Comparison of ENCODE assay signal across 21 cellular contexts in the genomic region with DNA sequence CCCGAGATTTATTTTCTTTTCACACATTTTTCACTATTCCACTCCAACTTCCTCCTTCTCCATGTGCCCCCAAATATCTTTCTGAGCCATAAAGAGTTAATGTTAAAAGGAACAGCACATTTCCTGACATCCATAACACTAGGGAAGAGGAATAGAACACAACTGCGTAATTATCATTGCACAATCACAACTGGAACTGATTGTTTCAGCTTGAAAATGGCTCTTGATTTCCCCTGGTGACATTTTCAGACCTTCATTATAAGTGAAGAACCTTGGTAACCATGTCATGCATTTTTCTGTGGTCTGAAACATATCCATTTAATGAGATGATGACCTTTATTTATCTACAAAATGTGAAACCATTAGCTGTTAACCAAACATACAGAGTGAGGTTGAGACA.
"Had no signal": no experiment of that assay in that cellular context is flagged by ENCODE, and none has a peak within 500 bp of the region (broad histone marks: within the 10 kb centered on the region; RNA-seq: fewer than 3 reads in every experiment).

No MANE protein-coding gene starts in this region.

- H3K9me3 ChIP-seq: breast epithelium, heart right ventricle, left lung, neutrophil, tibial artery had no signal

- ATAC-seq: activated T-cell treated with anti-CD3 and anti-CD28 coated beads, Interleukin-2, amount 50 U/mL, for 72 hours; left lung; natural killer cell had no signal

- H3K36me3 Mint-ChIP-seq: activated naive CD8-positive, alpha-beta T cell treated with anti-CD3 and anti-CD28 coated beads for 36 hours; natural killer cell had no signal

- H3K4me1 Mint-ChIP-seq: natural killer cell had no signal

- H3K36me3 ChIP-seq: breast epithelium, heart right ventricle, left lung, neutrophil, tibial artery had no signal

- H3K27ac Mint-ChIP-seq: activated CD4-positive, alpha-beta T cell treated with anti-CD3 and anti-CD28 coated beads, Interleukin-2, amount 10 ng/mL, durations not matched to agents 24 days and 14 days; activated naive CD8-positive, alpha-beta T cell treated with anti-CD3 and anti-CD28 coated beads for 36 hours; activated T-cell treated with anti-CD3 and anti-CD28 coated beads, Interleukin-2, amount 50 U/mL, for 72 hours; natural killer cell; T-helper 2 cell treated with Interferon-gamma antibody and Interleukin-4, amounts not matched to agents 5 μg/mL and 100 μg/mL, for 36 hours had no signal

- H3K27me3 ChIP-seq: breast epithelium, heart right ventricle, left lung, tibial artery had no signal

- H3K4me1 ChIP-seq: breast epithelium, left lung, tibial artery had no signal

- H3K4me3 ChIP-seq: breast epithelium, heart right ventricle, left lung, tibial artery had no signal

- H3K27ac ChIP-seq: breast epithelium, left lung, neutrophil, tibial artery had no signal

- H3K9me3 Mint-ChIP-seq: activated CD4-positive, alpha-beta T cell treated with anti-CD3 and anti-CD28 coated beads, Interleukin-2, amount 10 ng/mL, durations not matched to agents 24 days and 14 days; activated naive CD8-positive, alpha-beta T cell treated with anti-CD3 and anti-CD28 coated beads for 36 hours; activated T-cell treated with anti-CD3 and anti-CD28 coated beads, Interleukin-2, amount 50 U/mL, for 72 hours; natural killer cell; T-helper 2 cell treated with Interferon-gamma antibody and Interleukin-4, amounts not matched to agents 5 μg/mL and 100 μg/mL, for 36 hours had no signal

- DNase-seq: activated CD4-positive, alpha-beta T cell treated with anti-CD3 and anti-CD28 coated beads, Interleukin-2, amount 10 ng/mL, durations not matched to agents 24 days and 14 days; activated CD4-positive, CD25-positive, alpha-beta regulatory T cell; activated CD8-positive, alpha-beta memory T cell treated with anti-CD3 and anti-CD28 coated beads, Interleukin-2, amount 50 U/mL, for 48 hours; activated gamma-delta T cell treated with Interleukin-2 at 50 U/mL for 16 hours; activated naive CD8-positive, alpha-beta T cell treated with anti-CD3 and anti-CD28 coated beads for 36 hours; activated T-cell treated with anti-CD3 and anti-CD28 coated beads, Interleukin-2, amount 50 U/mL, for 72 hours; anterior cingulate cortex; erythroblast; foreskin fibroblast; heart right ventricle; left lung; mesendoderm; natural killer cell; stimulated activated CD4-positive, alpha-beta T cell treated with anti-CD3 and anti-CD28 coated beads, Interleukin-15, amount 100 ng/mL, for 24 hours; stimulated activated CD4-positive, alpha-beta T cell treated with anti-CD3 and anti-CD28 coated beads, Interleukin-4, amount 100 ng/mL, for 1 hour; stimulated activated naive CD4-positive, alpha-beta T cell; tibial artery had no signal

- H3K4me3 Mint-ChIP-seq: activated CD4-positive, alpha-beta T cell treated with anti-CD3 and anti-CD28 coated beads, Interleukin-2, amount 10 ng/mL, durations not matched to agents 24 days and 14 days; activated naive CD8-positive, alpha-beta T cell treated with anti-CD3 and anti-CD28 coated beads for 36 hours; activated T-cell treated with anti-CD3 and anti-CD28 coated beads, Interleukin-2, amount 50 U/mL, for 72 hours; natural killer cell; T-helper 2 cell treated with Interferon-gamma antibody and Interleukin-4, amounts not matched to agents 5 μg/mL and 100 μg/mL, for 36 hours had no signal

- FAIRE-seq: urothelium cell line had no signal
